14 cellular contexts compared by ENCODE assay signal in genomic region chr4:174259580-174259979, GRCh38.
"Had no signal": no experiment of that assay in that cellular context is flagged by ENCODE, and none has a peak within 500 bp of the region (broad histone marks: within the 10 kb centered on the region; RNA-seq: fewer than 3 reads in every experiment).

No MANE protein-coding gene starts in this region.

- H3K4me1 Mint-ChIP-seq: activated CD4-positive, alpha-beta T cell treated with anti-CD3 and anti-CD28 coated beads, Interleukin-2, amount 10 ng/mL, durations not matched to agents 7 days and 5 days had no signal

- H3K27ac ChIP-seq: colonic mucosa, upper lobe of right lung had no signal

- H3K9me3 Mint-ChIP-seq: activated CD4-positive, alpha-beta T cell treated with anti-CD3 and anti-CD28 coated beads, Interleukin-2, amount 10 ng/mL, durations not matched to agents 7 days and 5 days; activated naive CD8-positive, alpha-beta T cell treated with anti-CD3 and anti-CD28 coated beads, Interleukin-2, amount 50 U/mL, for 24 hours; nephron; stimulated activated naive CD8-positive, alpha-beta T cell treated with anti-CD3 and anti-CD28 coated beads, Interleukin-15, Interleukin-2, amounts not matched to agents 100 ng/mL and 50 ng/mL, for 24 hours had no signal

- H3K36me3 ChIP-seq: colonic mucosa had no signal

- DNase-seq: activated CD4-positive, alpha-beta T cell treated with anti-CD3 and anti-CD28 coated beads, Interleukin-2, amount 10 ng/mL, durations not matched to agents 7 days and 5 days; activated CD4-positive, CD25-positive, alpha-beta regulatory T cell; activated CD8-positive, alpha-beta memory T cell treated with anti-CD3 and anti-CD28 coated beads for 24 hours; activated naive CD4-positive, alpha-beta T cell treated with Interleukin-2 at 50 U/mL for 16 hours; activated naive CD8-positive, alpha-beta T cell treated with anti-CD3 and anti-CD28 coated beads, Interleukin-2, amount 50 U/mL, for 24 hours; caudate nucleus; colonic mucosa; left ventricle myocardium superior; sigmoid colon; stimulated activated CD4-positive, alpha-beta T cell treated with anti-CD3 and anti-CD28 coated beads, Interleukin-12 subunit alpha, Interleukin-12 subunit beta, amount 100 ng/mL, for 4 hours; stimulated activated CD4-positive, alpha-beta T cell treated with anti-CD3 and anti-CD28 coated beads, Interleukin-2, amount 100 ng/mL, for 48 hours; upper lobe of right lung had no signal

- H3K27me3 ChIP-seq: colonic mucosa, sigmoid colon, upper lobe of right lung had no signal

- ATAC-seq: activated naive CD8-positive, alpha-beta T cell treated with anti-CD3 and anti-CD28 coated beads, Interleukin-2, amount 50 U/mL, for 24 hours; left ventricle myocardium superior; upper lobe of right lung had no signal

- H3K4me3 Mint-ChIP-seq: activated CD4-positive, alpha-beta T cell treated with anti-CD3 and anti-CD28 coated beads, Interleukin-2, amount 10 ng/mL, durations not matched to agents 7 days and 5 days; activated naive CD8-positive, alpha-beta T cell treated with anti-CD3 and anti-CD28 coated beads, Interleukin-2, amount 50 U/mL, for 24 hours; nephron; stimulated activated naive CD8-positive, alpha-beta T cell treated with anti-CD3 and anti-CD28 coated beads, Interleukin-15, Interleukin-2, amounts not matched to agents 100 ng/mL and 50 ng/mL, for 24 hours had no signal

- H3K9me3 ChIP-seq: colonic mucosa, sigmoid colon, upper lobe of right lung had no signal

- H3K27ac Mint-ChIP-seq: activated CD4-positive, alpha-beta T cell treated with anti-CD3 and anti-CD28 coated beads, Interleukin-2, amount 10 ng/mL, durations not matched to agents 7 days and 5 days; activated naive CD8-positive, alpha-beta T cell treated with anti-CD3 and anti-CD28 coated beads, Interleukin-2, amount 50 U/mL, for 24 hours; stimulated activated naive CD8-positive, alpha-beta T cell treated with anti-CD3 and anti-CD28 coated beads, Interleukin-15, Interleukin-2, amounts not matched to agents 100 ng/mL and 50 ng/mL, for 24 hours had no signal

- H3K4me1 ChIP-seq: colonic mucosa, upper lobe of right lung had no signal

- H3K4me3 ChIP-seq: colonic mucosa, upper lobe of right lung had no signal
